Comparison of ENCODE assay signal across 23 cellular contexts in genomic region chr9:133728856-133729645, GRCh38. TPM values are rescaled to one million over a fixed set of nuclear protein-coding genes. Genes with fewer than 3 reads are reported as not detected.
"Had no signal": no experiment of that assay in that cellular context is flagged by ENCODE, and none has a peak within 500 bp of the region (broad histone marks: within the 10 kb centered on the region; RNA-seq: fewer than 3 reads in every experiment).

No MANE protein-coding gene starts in this region.

- H3K36me3 ChIP-seq: cardiac muscle cell, left ventricle myocardium inferior, neutrophil, upper lobe of right lung had no signal

- ATAC-seq: activated CD4-positive, alpha-beta T cell treated with anti-CD3 and anti-CD28 coated beads for 36 hours; body of pancreas; natural killer cell; upper lobe of right lung had no signal

- H3K27me3 Mint-ChIP-seq: activated CD4-positive, alpha-beta T cell treated with anti-CD3 and anti-CD28 coated beads for 36 hours had no signal

- H3K27ac ChIP-seq: body of pancreas, cardiac muscle cell, hepatocyte, left ventricle myocardium inferior, neutrophil, upper lobe of right lung had no signal

- H3K27me3 ChIP-seq: body of pancreas, cardiac muscle cell, hepatocyte, neutrophil, upper lobe of right lung had no signal

- H3K4me3 ChIP-seq: body of pancreas, cardiac muscle cell, hepatocyte, left ventricle myocardium inferior, upper lobe of right lung had no signal

- H3K36me3 Mint-ChIP-seq: activated naive CD4-positive, alpha-beta T cell treated with anti-CD3 and anti-CD28 coated beads, Interleukin-2, amount 50 U/mL, for 24 hours; natural killer cell had no signal

- H3K4me3 Mint-ChIP-seq: activated B cell treated with CpG ODN at 0.5 μM for 24 hours; activated CD4-positive, alpha-beta T cell treated with anti-CD3 and anti-CD28 coated beads for 36 hours; activated naive CD4-positive, alpha-beta T cell treated with anti-CD3 and anti-CD28 coated beads, Interleukin-2, amount 50 U/mL, for 24 hours; dendritic cell treated with granulocyte-macrophage colony-stimulating factor and Interleukin-4, amounts not matched to agents 40 ng/mL and 50 ng/mL, for 4 days; natural killer cell; T-helper 1 cell treated with Interleukin-12 subunit alpha and Interleukin-12 subunit beta and Interleukin-4 antibody, amounts not matched to agents 30 μg/mL and 1 μg/mL, for 36 hours had no signal

- H3K9me3 Mint-ChIP-seq: activated B cell treated with CpG ODN at 0.5 μM for 24 hours; activated naive CD4-positive, alpha-beta T cell treated with anti-CD3 and anti-CD28 coated beads, Interleukin-2, amount 50 U/mL, for 24 hours; dendritic cell treated with granulocyte-macrophage colony-stimulating factor and Interleukin-4, amounts not matched to agents 40 ng/mL and 50 ng/mL, for 4 days; natural killer cell; T-helper 1 cell treated with Interleukin-12 subunit alpha and Interleukin-12 subunit beta and Interleukin-4 antibody, amounts not matched to agents 30 μg/mL and 1 μg/mL, for 36 hours had no signal

- DNase-seq: activated B cell treated with CpG ODN at 0.5 μM for 24 hours; activated CD4-positive, alpha-beta T cell treated with anti-CD3 and anti-CD28 coated beads for 36 hours; activated CD4-positive, alpha-beta T cell treated with anti-CD3 and anti-CD28 coated beads, Interleukin-2, amount 50 U/mL, for 4 hours; activated gamma-delta T cell treated with Interleukin-2 at 50 U/mL for 16 hours; activated T-cell treated with anti-CD3 and anti-CD28 coated beads for 4 hours; anterior cingulate cortex; effector CD8-positive, alpha-beta T cell; erythroblast; foreskin melanocyte; left ventricle myocardium inferior; mammary epithelial cell; midbrain; natural killer cell; stimulated activated CD4-positive, alpha-beta T cell treated with anti-CD3 and anti-CD28 coated beads, Interleukin-2, amount 100 ng/mL, for 48 hours; stimulated activated naive CD4-positive, alpha-beta T cell had no signal

- H3K4me2 ChIP-seq: hepatocyte had no signal

- H3K9me3 ChIP-seq: body of pancreas, left ventricle myocardium inferior, neutrophil, upper lobe of right lung had no signal

- H2AFZ ChIP-seq: hepatocyte had no signal

- H3K4me1 ChIP-seq: left ventricle myocardium inferior, upper lobe of right lung had no signal

- H3K27ac Mint-ChIP-seq: activated B cell treated with CpG ODN at 0.5 μM for 24 hours; activated CD4-positive, alpha-beta T cell treated with anti-CD3 and anti-CD28 coated beads for 36 hours; activated naive CD4-positive, alpha-beta T cell treated with anti-CD3 and anti-CD28 coated beads, Interleukin-2, amount 50 U/mL, for 24 hours; dendritic cell treated with granulocyte-macrophage colony-stimulating factor and Interleukin-4, amounts not matched to agents 40 ng/mL and 50 ng/mL, for 4 days; natural killer cell; T-helper 1 cell treated with Interleukin-12 subunit alpha and Interleukin-12 subunit beta and Interleukin-4 antibody, amounts not matched to agents 30 μg/mL and 1 μg/mL, for 36 hours had no signal

- H3K79me2 ChIP-seq: hepatocyte had no signal

RNA-seq across cellular contexts. Expression of gene SARDH, which starts 9.1 kb away (rescaled TPM):
- total RNA-seq: activated B cell treated with CpG ODN at 0.5 μM for 24 hours had no signal
